In genomic region chr1:145758116-145758515, GRCh38 we compare ENCODE assay signal across 32 cellular contexts. TPM values are rescaled to one million over a fixed set of nuclear protein-coding genes. Genes with fewer than 3 reads are reported as not detected.
"Had no signal": no experiment of that assay in that cellular context is flagged by ENCODE, and none has a peak within 500 bp of the region (broad histone marks: within the 10 kb centered on the region; RNA-seq: fewer than 3 reads in every experiment).

No MANE protein-coding gene starts in this region.

- H3K27ac Mint-ChIP-seq: activated B cell treated with CpG ODN at 0.5 μM for 24 hours; activated CD8-positive, alpha-beta T cell treated with anti-CD3 and anti-CD28 coated beads, Interleukin-2, amount 10 ng/mL, durations not matched to agents 7 days and 5 days; endodermal cell; nephron progenitor cell; T-helper 2 cell treated with Interferon-gamma antibody and Interleukin-4, amounts not matched to agents 5 μg/mL and 100 μg/mL, for 36 hours had no signal

- H3K27me3 ChIP-seq: gastroesophageal sphincter, neutrophil, suprapubic skin, tibial artery, upper lobe of right lung had no signal

- H3K27me3 Mint-ChIP-seq: activated B cell treated with CpG ODN at 0.5 μM for 24 hours had no signal

- H3K4me1 ChIP-seq: prostate gland, suprapubic skin, tibial artery, upper lobe of right lung had no signal

- H3K27ac ChIP-seq: gastroesophageal sphincter, neutrophil, prostate gland, suprapubic skin, tibial artery, upper lobe of right lung had no signal

- H3K9me3 ChIP-seq: gastroesophageal sphincter, mucosa of descending colon, neutrophil, prostate gland, suprapubic skin, tibial artery, upper lobe of right lung had no signal

- H3K9me3 Mint-ChIP-seq: immature natural killer cell had no signal

- H3K4me1 Mint-ChIP-seq: endodermal cell, nephron progenitor cell had no signal

- H3K36me3 ChIP-seq: prostate gland had no signal

- H3K4me3 Mint-ChIP-seq: activated B cell treated with CpG ODN at 0.5 μM for 24 hours; activated CD8-positive, alpha-beta T cell treated with anti-CD3 and anti-CD28 coated beads, Interleukin-2, amount 10 ng/mL, durations not matched to agents 7 days and 5 days; activated T-cell treated with anti-CD3 and anti-CD28 coated beads, Interleukin-2, amount 50 U/mL, for 72 hours; endodermal cell; immature natural killer cell; nephron progenitor cell; T-helper 2 cell treated with Interferon-gamma antibody and Interleukin-4, amounts not matched to agents 5 μg/mL and 100 μg/mL, for 36 hours had no signal

- DNase-seq: activated B cell treated with CpG ODN at 0.5 μM for 24 hours; activated CD8-positive, alpha-beta T cell treated with anti-CD3 and anti-CD28 coated beads, Interleukin-2, amount 10 ng/mL, durations not matched to agents 7 days and 5 days; activated naive CD4-positive, alpha-beta T cell; activated T-cell treated with anti-CD3 and anti-CD28 coated beads for 4 hours; activated T-cell treated with anti-CD3 and anti-CD28 coated beads, Interleukin-2, amount 50 U/mL, for 72 hours; anterior cingulate cortex; endodermal cell; hypothalamus; immature natural killer cell; kidney; mucosa of descending colon; nephron progenitor cell; retina; stimulated activated CD4-positive, alpha-beta T cell treated with anti-CD3 and anti-CD28 coated beads, Interleukin-1b, Interleukin-23, amount 100 ng/mL, for 48 hours; stimulated activated naive CD4-positive, alpha-beta T cell; T-helper 1 cell; tibial artery; upper lobe of right lung had no signal

- ATAC-seq: activated CD8-positive, alpha-beta T cell treated with anti-CD3 and anti-CD28 coated beads, Interleukin-2, amount 10 ng/mL, durations not matched to agents 7 days and 5 days; activated naive CD4-positive, alpha-beta T cell treated with anti-CD3 and anti-CD28 coated beads, Interleukin-2, amount 50 U/mL, for 72 hours; activated T-cell treated with anti-CD3 and anti-CD28 coated beads, Interleukin-2, amount 50 U/mL, for 72 hours; esophagus mucosa; gastroesophageal sphincter; left lobe of liver; mucosa of descending colon; upper lobe of right lung had no signal

- H3K4me3 ChIP-seq: gastroesophageal sphincter, lung, mucosa of descending colon, prostate gland, smooth muscle cell, suprapubic skin, tibial artery, upper lobe of right lung had no signal

- H3K4me2 ChIP-seq: smooth muscle cell had no signal

RNA-seq across cellular contexts. Expression of gene CD160, which starts 38.8 kb away (rescaled TPM):
- total RNA-seq: activated B cell treated with CpG ODN at 0.5 μM for 24 hours, bronchial epithelial cell, endodermal cell, esophagus mucosa, left lobe of liver, mesenteric fat pad, myocyte, osteocyte, prostate gland, smooth muscle cell, suprapubic skin had no signal

RNA-seq across cellular contexts. Expression of gene PDZK1, which starts 50.9 kb away (rescaled TPM):
- total RNA-seq: activated naive CD4-positive, alpha-beta T cell treated with anti-CD3 and anti-CD28 coated beads, Interleukin-2, amount 50 U/mL, for 72 hours; esophagus mucosa; mesenteric fat pad; smooth muscle cell had no signal
